In the genomic region with DNA sequence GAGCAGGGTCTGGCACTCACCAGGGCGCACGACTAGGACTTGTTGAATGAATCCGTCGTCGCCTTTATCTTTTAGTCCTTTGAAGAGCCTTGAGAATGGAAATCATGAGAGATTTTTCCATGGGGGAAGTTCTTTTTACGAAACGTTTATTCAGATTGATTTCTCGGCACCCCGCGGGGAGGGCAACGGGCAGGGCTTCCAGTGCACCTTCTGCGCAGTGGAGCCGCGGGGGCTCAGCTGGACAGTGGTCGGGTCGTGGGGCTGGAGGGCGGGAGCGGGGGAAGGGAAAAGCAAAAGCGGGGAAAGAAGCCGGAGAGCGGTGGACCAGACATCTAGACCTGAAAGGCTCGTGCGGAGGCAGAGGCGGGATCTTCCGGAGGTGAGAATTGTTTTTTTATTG, we compare ENCODE assay signal across 8 cellular contexts. TPM values are rescaled to one million over a fixed set of nuclear protein-coding genes. Genes with fewer than 3 reads are reported as not detected.
DNase-seq lines count a peak whose midpoint lies in the region; ATAC-seq and TF ChIP-seq lines count a peak whose summit lies in the region.
"Not testable (repeated sequence)": the region's sequence is repeated elsewhere in the genome, so short reads cannot be mapped to it uniquely, and the experiment has no call there.

No MANE protein-coding gene starts in this region.

- not testable (repeated sequence) for H3K4me1 ChIP-seq in BE2C; HUES64 (ENCODE audit: insufficient read depth, low read length); adipocyte (ENCODE audit: control insufficient read depth, insufficient read depth, low read length); iPS DF 6.9 (ENCODE audit: control insufficient read depth, insufficient read depth, low read length)

- not testable (repeated sequence) for H3K36me3 Mint-ChIP-seq in activated CD4-positive, alpha-beta memory T cell treated with anti-CD3 and anti-CD28 coated beads for 36 hours; effector memory CD8-positive, alpha-beta T cell (ENCODE audit: insufficient read depth); natural killer cell treated with Interleukin-12 subunit alpha and Interleukin-12 subunit beta and Interleukin-15 and Interleukin-18, amount 100 ng/mL, for 72 hours

- H3K9ac ChIP-seq in HUES64 (ENCODE audit: low read depth, low read length); adipocyte (ENCODE audit: low read length): not testable (repeated sequence)

- intact Hi-C loops in activated CD4-positive, alpha-beta memory T cell treated with anti-CD3 and anti-CD28 coated beads for 36 hours (cut with micrococcal nuclease) = not testable (repeated sequence)

- not testable (repeated sequence) for H3K9me3 Mint-ChIP-seq in activated CD4-positive, alpha-beta memory T cell treated with anti-CD3 and anti-CD28 coated beads for 36 hours; effector memory CD8-positive, alpha-beta T cell; natural killer cell treated with Interleukin-12 subunit alpha and Interleukin-12 subunit beta and Interleukin-15 and Interleukin-18, amount 100 ng/mL, for 72 hours

- not testable (repeated sequence) for H3K27me3 Mint-ChIP-seq in activated CD4-positive, alpha-beta memory T cell treated with anti-CD3 and anti-CD28 coated beads for 36 hours; natural killer cell treated with Interleukin-12 subunit alpha and Interleukin-12 subunit beta and Interleukin-15 and Interleukin-18, amount 100 ng/mL, for 72 hours
- H3K27me3 Mint-ChIP-seq in effector memory CD8-positive, alpha-beta T cell = peaks cover 10 to 13% of the 10 kb centered on the region in 2 donors

- DNase-seq in BE2C; activated CD4-positive, alpha-beta memory T cell treated with anti-CD3 and anti-CD28 coated beads for 36 hours; adipocyte (ENCODE audit: low read depth); effector memory CD8-positive, alpha-beta T cell; iPS DF 6.9 (ENCODE audit: low read depth, low spot score); natural killer cell treated with Interleukin-12 subunit alpha and Interleukin-12 subunit beta and Interleukin-15 and Interleukin-18, amount 100 ng/mL, for 72 hours (ENCODE audit: low spot score): not testable (repeated sequence)
- peak; percentile 29 for DNase-seq in stimulated activated CD4-positive, alpha-beta T cell treated with anti-CD3 and anti-CD28 coated beads, Interleukin-15, amount 100 ng/mL, for 24 hours

- TF ChIP-seq CTCF in BE2C (IDR thresholded peaks at IDR 0.05; ENCODE audit: low read depth, low read length) = not testable (repeated sequence)

- POLR2A ChIA-PET in activated CD4-positive, alpha-beta memory T cell treated with anti-CD3 and anti-CD28 coated beads for 36 hours (lab: Charles Lee) = not testable (repeated sequence)

- not testable (repeated sequence) for H3K4me1 Mint-ChIP-seq in activated CD4-positive, alpha-beta memory T cell treated with anti-CD3 and anti-CD28 coated beads for 36 hours (ENCODE audit: low read depth); effector memory CD8-positive, alpha-beta T cell (ENCODE audit: low read depth in 2 of 2); natural killer cell treated with Interleukin-12 subunit alpha and Interleukin-12 subunit beta and Interleukin-15 and Interleukin-18, amount 100 ng/mL, for 72 hours (ENCODE audit: low read depth in 2 of 2)

- H3K4me3 Mint-ChIP-seq in activated CD4-positive, alpha-beta memory T cell treated with anti-CD3 and anti-CD28 coated beads for 36 hours = peak overlapping the region; percentile 77
- peak overlapping the region; percentile 46 to 61 for H3K4me3 Mint-ChIP-seq in effector memory CD8-positive, alpha-beta T cell
- peak overlapping the region; percentile 52 for H3K4me3 Mint-ChIP-seq in natural killer cell treated with Interleukin-12 subunit alpha and Interleukin-12 subunit beta and Interleukin-15 and Interleukin-18, amount 100 ng/mL, for 72 hours

- not testable (repeated sequence) for H3K27me3 ChIP-seq in BE2C; HUES64 (ENCODE audit: insufficient read depth, low read length); adipocyte (replicated peaks; ENCODE audit: control insufficient read depth, insufficient read depth, low read length); iPS DF 6.9 (ENCODE audit: control insufficient read depth, insufficient read depth, low read length)

- H3K27ac ChIP-seq in HUES64 (ENCODE audit: low read depth, low read length); iPS DF 6.9 (ENCODE audit: low read length): not testable (repeated sequence)

- H3K4me3 ChIP-seq in BE2C (ENCODE audit: low read depth, low read length) = peak overlapping the region; percentile 51
- peak overlapping the region; percentile 60 for H3K4me3 ChIP-seq in HUES64 (ENCODE audit: low read length)
- peak overlapping the region; percentile 65 for H3K4me3 ChIP-seq in adipocyte (ENCODE audit: low read length)
- peak overlapping the region; percentile 55; the same call in 1 of the 2 replicates for H3K4me3 ChIP-seq in iPS DF 6.9 (ENCODE audit: low read length)

- not testable (repeated sequence) for H3K36me3 ChIP-seq in BE2C; HUES64 (ENCODE audit: insufficient read depth, low read length); adipocyte (ENCODE audit: control insufficient read depth, insufficient read depth, low read length, severe bottlenecking); iPS DF 6.9 (ENCODE audit: control insufficient read depth, insufficient read depth, low read length)

- H3K27ac Mint-ChIP-seq in activated CD4-positive, alpha-beta memory T cell treated with anti-CD3 and anti-CD28 coated beads for 36 hours; effector memory CD8-positive, alpha-beta T cell; natural killer cell treated with Interleukin-12 subunit alpha and Interleukin-12 subunit beta and Interleukin-15 and Interleukin-18, amount 100 ng/mL, for 72 hours: not testable (repeated sequence)

- not testable (repeated sequence) for ATAC-seq in effector memory CD8-positive, alpha-beta T cell (replicated peaks); natural killer cell treated with Interleukin-12 subunit alpha and Interleukin-12 subunit beta and Interleukin-15 and Interleukin-18, amount 100 ng/mL, for 72 hours

- H3K9me3 ChIP-seq in BE2C; HUES64 (ENCODE audit: insufficient read depth, low read depth, low read length); adipocyte (ENCODE audit: control insufficient read depth, low read length); iPS DF 6.9 (ENCODE audit: control insufficient read depth, insufficient read depth, low read length): not testable (repeated sequence)

- WGBS in HUES64 = 1% methylated on average over 20 of the region's 25 CpGs
- no CpG with 5 or more reads among the region's 25 CpGs for WGBS in iPS DF 6.9 (ENCODE audit: insufficient coverage, insufficient read length)

- CTCF ChIA-PET in activated CD4-positive, alpha-beta memory T cell treated with anti-CD3 and anti-CD28 coated beads for 36 hours (lab: Charles Lee) = not testable (repeated sequence)

RNA-seq across cellular contexts. Expression of a gene that starts 50.5 kb away (rescaled TPM):
- 0.91 TPM for polyA plus RNA-seq in BE2C (2012; ENCODE audit: insufficient read depth, insufficient read length, low read depth)
- 0.25 TPM for polyA plus RNA-seq in HUES64 (2013, experiment 1 of 2)
- polyA plus RNA-seq in HUES64 (2013, experiment 2 of 2) = 0.38 TPM
- 1 to 10 TPM; 1.3 to 1.4 TPM for total RNA-seq in activated CD4-positive, alpha-beta memory T cell treated with anti-CD3 and anti-CD28 coated beads for 36 hours
- 1 to 10 TPM; 1.0 to 2.4 TPM for total RNA-seq in natural killer cell treated with Interleukin-12 subunit alpha and Interleukin-12 subunit beta and Interleukin-15 and Interleukin-18, amount 100 ng/mL, for 72 hours
